ENCODE assay signal across 21 cellular contexts in genomic region chr1:222920169-222920568, GRCh38.
DNase-seq lines count a peak whose midpoint lies in the region; ATAC-seq and TF ChIP-seq lines count a peak whose summit lies in the region.
"Had no signal": no experiment of that assay in that cellular context is flagged by ENCODE, and none has a peak within 500 bp of the region (broad histone marks: within the 10 kb centered on the region; RNA-seq: fewer than 3 reads in every experiment).

No MANE protein-coding gene starts in this region.

- peak overlapping the region; percentile 72 for H3K4me3 ChIP-seq in SK-N-MC
- H3K4me3 ChIP-seq: GM23248, K562, Peyer's patch had no signal

- H3K4me3 Mint-ChIP-seq in chondrocyte (ENCODE audit: unreplicated experiment), result no peak overlapping the region
- no peak overlapping the region for H3K4me3 Mint-ChIP-seq in activated CD4-positive, alpha-beta memory T cell treated with anti-CD3 and anti-CD28 coated beads, Interleukin-2, amount 10 ng/mL, durations not matched to agents 7 days and 5 days
- H3K4me3 Mint-ChIP-seq: H9 had no signal

- peak overlapping the region; percentile 93 for H3K27ac ChIP-seq in SK-N-MC
- H3K27ac ChIP-seq: HL-60, Peyer's patch had no signal

- peaks cover 4% of the 10 kb centered on the region for H3K36me3 Mint-ChIP-seq in chondrocyte (ENCODE audit: low read depth)
- no peaks in the 10 kb centered on the region for H3K36me3 Mint-ChIP-seq in activated CD4-positive, alpha-beta memory T cell treated with anti-CD3 and anti-CD28 coated beads, Interleukin-2, amount 10 ng/mL, durations not matched to agents 7 days and 5 days (ENCODE audit: low read depth)

- TF ChIP-seq CTCF in chondrocyte (IDR thresholded peaks at IDR 0.05), result no peak

- peak overlapping the region; percentile 68 for H3K27ac Mint-ChIP-seq in chondrocyte (ENCODE audit: unreplicated experiment)
- H3K27ac Mint-ChIP-seq in activated CD4-positive, alpha-beta memory T cell treated with anti-CD3 and anti-CD28 coated beads, Interleukin-2, amount 10 ng/mL, durations not matched to agents 7 days and 5 days, result no peak overlapping the region
- H3K27ac Mint-ChIP-seq: H9 had no signal

- H3K27me3 Mint-ChIP-seq in chondrocyte (ENCODE audit: low read depth), result no peaks in the 10 kb centered on the region
- no peaks in the 10 kb centered on the region for H3K27me3 Mint-ChIP-seq in activated CD4-positive, alpha-beta memory T cell treated with anti-CD3 and anti-CD28 coated beads, Interleukin-2, amount 10 ng/mL, durations not matched to agents 7 days and 5 days

- DNase-seq in SK-N-MC (ENCODE audit: low read depth, low spot score) (peak; percentile 80), chondrocyte (ENCODE audit: low spot score) (no peak), iris pigment epithelial cell (ENCODE audit: low read depth) (peak; percentile 32), superior temporal gyrus (ENCODE audit: extremely low spot score) (peak; percentile 40)
- no peak for DNase-seq in activated CD4-positive, alpha-beta memory T cell treated with anti-CD3 and anti-CD28 coated beads, Interleukin-2, amount 10 ng/mL, durations not matched to agents 7 days and 5 days
- DNase-seq: BE2C, DMS79 treated with DMSO at 0.1 percent for 48 hours, H9, NCI-H1105 treated with DMSO at 0.1 percent for 48 hours, NCI-H2029 treated with DMSO at 0.1 percent for 48 hours, NCI-H2171 treated with DMSO at 0.1 percent for 48 hours, NCI-H524 treated with DMSO at 0.1 percent for 48 hours, NCI-H82, Peyer's patch had no signal

- 0 out of 2 replicates have a peak, but pooled peaks cover 5% of the 10 kb centered on the region for H3K36me3 ChIP-seq in SK-N-MC (ENCODE audit: insufficient read depth, low read length)
- H3K36me3 ChIP-seq: BE2C, Peyer's patch had no signal

- H3K9me3 Mint-ChIP-seq in chondrocyte (ENCODE audit: low read depth), result peaks cover 12% of the 10 kb centered on the region
- H3K9me3 Mint-ChIP-seq in activated CD4-positive, alpha-beta memory T cell treated with anti-CD3 and anti-CD28 coated beads, Interleukin-2, amount 10 ng/mL, durations not matched to agents 7 days and 5 days, result peaks cover 7% of the 10 kb centered on the region

- no peak for ATAC-seq in GM18868 (IDR thresholded peaks at IDR 0.05; ENCODE audit: unreplicated experiment)
- ATAC-seq in GM18519 (IDR thresholded peaks at IDR 0.05; ENCODE audit: low FRiP score, unreplicated experiment), result no peak
- no peak for ATAC-seq in HG02973 (IDR thresholded peaks at IDR 0.05; ENCODE audit: unreplicated experiment)
- ATAC-seq: HepG2, K562 had no signal

- H3K9me3 ChIP-seq in SK-N-MC (ENCODE audit: low read depth, low read length), result peaks cover 9% of the 10 kb centered on the region; the same call in 1 of the 2 replicates
- H3K9me3 ChIP-seq: BE2C had no signal

- POLR2A ChIA-PET in activated CD4-positive, alpha-beta memory T cell treated with anti-CD3 and anti-CD28 coated beads, Interleukin-2, amount 10 ng/mL, durations not matched to agents 7 days and 5 days (lab: Charles Lee), result no interaction called here

- CTCF ChIA-PET in activated CD4-positive, alpha-beta memory T cell treated with anti-CD3 and anti-CD28 coated beads, Interleukin-2, amount 10 ng/mL, durations not matched to agents 7 days and 5 days (lab: Charles Lee), result no interaction called here

- peaks cover 19% of the 10 kb centered on the region for H3K4me1 Mint-ChIP-seq in chondrocyte (ENCODE audit: low read depth)
- no peaks in the 10 kb centered on the region for H3K4me1 Mint-ChIP-seq in activated CD4-positive, alpha-beta memory T cell treated with anti-CD3 and anti-CD28 coated beads, Interleukin-2, amount 10 ng/mL, durations not matched to agents 7 days and 5 days

- peak overlapping the region; percentile 49 for H3K9ac ChIP-seq in SK-N-MC (ENCODE audit: insufficient read length)
- H3K9ac ChIP-seq: GM23248 had no signal

Comparison
In these comparisons a context has a peak if more than half of its experiments do, and no peak if none do; other contexts are left out.
1. DNase-seq: peak in SK-N-MC (single experiment), iris pigment epithelial cell (single experiment) and superior temporal gyrus (single experiment); none in chondrocyte (single experiment) and activated CD4-positive, alpha-beta memory T cell treated with anti-CD3 and anti-CD28 coated beads, Interleukin-2, amount 10 ng/mL, durations not matched to agents 7 days and 5 days (single experiment).